10 cellular contexts compared by ENCODE assay signal in the genomic region with DNA sequence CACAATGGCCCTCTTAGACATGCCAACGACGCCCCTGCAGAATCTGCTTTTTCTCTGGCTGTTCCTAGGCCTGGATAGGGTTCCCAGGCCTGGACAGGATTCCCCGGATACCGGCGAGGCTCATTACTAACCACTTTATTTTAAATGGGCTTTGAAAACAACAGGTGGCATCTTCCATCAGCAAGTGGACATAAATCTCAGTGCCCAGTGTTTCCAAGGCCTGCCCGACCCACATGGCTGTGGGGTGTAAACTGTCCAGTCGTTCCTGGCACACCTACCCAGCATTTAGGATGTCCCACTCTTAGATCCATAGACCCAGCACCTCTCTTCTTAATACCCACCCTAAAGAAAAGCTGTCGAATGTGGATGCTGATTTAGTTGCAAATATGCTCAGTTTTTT. TPM values are rescaled to one million over a fixed set of nuclear protein-coding genes. Genes with fewer than 3 reads are reported as not detected.
DNase-seq lines count a peak whose midpoint lies in the region; ATAC-seq, FAIRE-seq and TF ChIP-seq lines count a peak whose summit lies in the region.
"Had no signal": no experiment of that assay in that cellular context is flagged by ENCODE, and none has a peak within 500 bp of the region (broad histone marks: within the 10 kb centered on the region; RNA-seq: fewer than 3 reads in every experiment).

No MANE protein-coding gene starts in this region.

- no peak for TF ChIP-seq POLR2A in GM12892 (IDR thresholded peaks at IDR 0.05; ENCODE audit: low read depth, low read length)

- H3K9me3 ChIP-seq in AG04450 (ENCODE audit: control insufficient read depth, insufficient read depth, low read length) (no peaks in the 10 kb centered on the region), MG63 (no peaks in the 10 kb centered on the region; the same call in 1 of the 2 replicates)
- H3K9me3 ChIP-seq: SJSA1 had no signal

- DNase-seq in AG04450 (ENCODE audit: low read depth, low spot score) (no peak), MG63 (no peak), myocyte (ENCODE audit: low read depth) (peak; percentile 77), dermis blood vessel endothelial cell (no peak), GM12892 (ENCODE audit: insufficient read length) (no peak), LoVo (ENCODE audit: low spot score) (no peak)
- DNase-seq in central memory CD8-positive, alpha-beta T cell (ENCODE audit: low spot score in 2 of 2): no peak

- no peak for FAIRE-seq in GM12892 (lab: Jason Lieb, UNC)

- no peak overlapping the region for H3K27ac ChIP-seq in AG04450 (ENCODE audit: low read depth, low read length)
- H3K27ac ChIP-seq: SJSA1 had no signal

- CTCF ChIA-PET in AG04450 (lab: Charles Lee): interaction anchor here (1.3 to 1.6 kb wide), 2 partner anchors 23 to 51 kb away, joined by 3 to 7 read pairs; no protein-coding TSS in a partner anchor

- ATAC-seq in central memory CD8-positive, alpha-beta T cell (replicated peaks; ENCODE audit: extremely low read depth, poor library complexity, severe bottlenecking): no peak
- no peak for ATAC-seq in GM21447 (IDR thresholded peaks at IDR 0.05; ENCODE audit: unreplicated experiment)

- no peaks in the 10 kb centered on the region; the same call in 1 of the 2 replicates for H3K36me3 ChIP-seq in MG63
- H3K36me3 ChIP-seq: SJSA1 had no signal

- H3K4me1 Mint-ChIP-seq in central memory CD8-positive, alpha-beta T cell: peaks cover 7% of the 10 kb centered on the region

- no peaks in the 10 kb centered on the region for H3K36me3 Mint-ChIP-seq in central memory CD8-positive, alpha-beta T cell (ENCODE audit: insufficient read depth)

- no peak overlapping the region for H3K27ac Mint-ChIP-seq in central memory CD8-positive, alpha-beta T cell (ENCODE audit: low read depth)
- H3K27ac Mint-ChIP-seq: memory B cell had no signal

- POLR2A ChIA-PET in AG04450 (lab: Yijun Ruan, JAX): no interaction called here

- TF ChIP-seq CTCF in AG04450 (IDR thresholded peaks at IDR 0.05; ENCODE audit: low read depth, low read length): no peak

- no peaks in the 10 kb centered on the region for H3K9me3 Mint-ChIP-seq in central memory CD8-positive, alpha-beta T cell
- H3K9me3 Mint-ChIP-seq: memory B cell had no signal

- H3K4me3 ChIP-seq in AG04450 (ENCODE audit: low read depth, low read length): peak overlapping the region; percentile 72
- peak overlapping the region; percentile 66 for H3K4me3 ChIP-seq in MG63

- H3K27me3 ChIP-seq in AG04450 (ENCODE audit: control insufficient read depth, insufficient read depth, low read length) (no peaks in the 10 kb centered on the region), MG63 (no peaks in the 10 kb centered on the region)
- H3K27me3 ChIP-seq: SJSA1 had no signal

- H3K4me3 Mint-ChIP-seq in central memory CD8-positive, alpha-beta T cell: peak overlapping the region; percentile 84

- H3K27me3 Mint-ChIP-seq in central memory CD8-positive, alpha-beta T cell: peaks cover 31% of the 10 kb centered on the region

RNA-seq across cellular contexts. Expression of a gene that starts 0.9 kb away (rescaled TPM):
- polyA plus RNA-seq in AG04450 (2011; rRNA removed): 37.2 and 43.0 TPM in 2 replicates
- polyA minus RNA-seq in AG04450 (2011; rRNA and poly(A)+ RNA removed): 41.7 and 49.0 TPM in 2 replicates
- 23.3 and 29.1 TPM in 2 replicates for total RNA-seq in MG63 (2014; rRNA removed; shearing (Covaris generic); ENCODE audit: low replicate concordance)
- total RNA-seq in myocyte: 2.0 TPM in 2 replicates
- polyA plus RNA-seq in myocyte (2012): 12.7 TPM
- 3.6 and 6.3 TPM in 2 replicates for total RNA-seq in dermis blood vessel endothelial cell
- 12.1 TPM for polyA plus RNA-seq in GM12892 (2012; ENCODE audit: missing spikeins)

RNA-seq across cellular contexts. Expression of a gene that starts 46.7 kb away (rescaled TPM):
- 102 and 136 TPM in 2 replicates for polyA plus RNA-seq in AG04450 (2011; rRNA removed)
- 301 and 401 TPM in 2 replicates for polyA minus RNA-seq in AG04450 (2011; rRNA and poly(A)+ RNA removed)
- 67.5 and 72.8 TPM in 2 replicates for total RNA-seq in MG63 (2014; rRNA removed; shearing (Covaris generic); ENCODE audit: low replicate concordance)
- total RNA-seq in myocyte (38.4 and 44.0 TPM in 2 replicates), dermis blood vessel endothelial cell (63.8 and 116 TPM in 2 replicates)
- 69.7 TPM for polyA plus RNA-seq in myocyte (2012)
- polyA plus RNA-seq in GM12892 (2012; ENCODE audit: missing spikeins): 62.0 TPM

RNA-seq across cellular contexts. Expression of a gene that starts 56.7 kb away (rescaled TPM):
- 344 and 390 TPM in 2 replicates for polyA plus RNA-seq in AG04450 (2011; rRNA removed)
- polyA minus RNA-seq in AG04450 (2011; rRNA and poly(A)+ RNA removed): 489 and 507 TPM in 2 replicates
- 976 and 1,634 TPM in 2 replicates for total RNA-seq in MG63 (2014; rRNA removed; shearing (Covaris generic); ENCODE audit: low replicate concordance)
- 340 and 378 TPM in 2 replicates for total RNA-seq in myocyte
- polyA plus RNA-seq in myocyte (2012): 222 TPM
- total RNA-seq in dermis blood vessel endothelial cell: 663 and 731 TPM in 2 replicates
- 368 TPM for polyA plus RNA-seq in GM12892 (2012; ENCODE audit: missing spikeins)

RNA-seq across cellular contexts. Expression of a gene that starts 57.1 kb away (rescaled TPM):
- 31.3 and 31.9 TPM in 2 replicates for polyA plus RNA-seq in AG04450 (2011; rRNA removed)
- 21.1 and 30.0 TPM in 2 replicates for polyA minus RNA-seq in AG04450 (2011; rRNA and poly(A)+ RNA removed)
- 29.8 and 44.9 TPM in 2 replicates for total RNA-seq in MG63 (2014; rRNA removed; shearing (Covaris generic); ENCODE audit: low replicate concordance)
- total RNA-seq in myocyte (31.4 and 32.8 TPM in 2 replicates), dermis blood vessel endothelial cell (28.3 and 35.9 TPM in 2 replicates)
- 17.3 TPM for polyA plus RNA-seq in myocyte (2012)
- 16.3 TPM for polyA plus RNA-seq in GM12892 (2012; ENCODE audit: missing spikeins)
